ENCODE assay signal across 20 cellular contexts in genomic region chr20:33127422-33128097, GRCh38. TPM values are rescaled to one million over a fixed set of nuclear protein-coding genes. Genes with fewer than 3 reads are reported as not detected.
A peak's percentile ranks its signal among the peaks of the same experiment; 100 is the strongest.
DNase-seq lines count a peak whose midpoint lies in the region; ATAC-seq and TF ChIP-seq lines count a peak whose summit lies in the region.
"Had no signal": no experiment of that assay in that cellular context is flagged by ENCODE, and none has a peak within 500 bp of the region (broad histone marks: within the 10 kb centered on the region; RNA-seq: fewer than 3 reads in every experiment).

No MANE protein-coding gene starts in this region.

- 45 to 50% methylated on average over 4 of the region's 4 CpGs for WGBS in body of pancreas, 2 donors
- WGBS in right lobe of liver (ENCODE audit: insufficient coverage, low coverage, low lambda C conversion rate, missing lambda C conversion rate) = 47% methylated on average over 4 of the region's 4 CpGs

- H3K9me3 ChIP-seq in body of pancreas = no peaks in the 10 kb centered on the region
- no peaks in the 10 kb centered on the region for H3K9me3 ChIP-seq in right lobe of liver
- H3K9me3 ChIP-seq: BE2C, SJSA1 had no signal

- H3K36me3 ChIP-seq in body of pancreas (replicated peaks in 1 of 2; ENCODE audit: insufficient read depth in 1 of 2, low read depth in 2 of 2) (no peaks in the 10 kb centered on the region), right lobe of liver (no peaks in the 10 kb centered on the region)
- H3K36me3 ChIP-seq: BE2C, SJSA1 had no signal

- peak; percentile 59 for DNase-seq in ELF-1 (ENCODE audit: low read depth, low spot score)
- peak; percentile 48 for DNase-seq in NCI-H2029 (lab: John Stamatoyannopoulos, UW)
- DNase-seq in body of pancreas = peak in 1 of 4 donors; percentile 22
- no peak for DNase-seq in right lobe of liver
- DNase-seq in stimulated activated naive CD8-positive, alpha-beta T cell treated with anti-CD3 and anti-CD28 coated beads, Interleukin-15, Interleukin-2, amounts not matched to agents 100 U/mL and 50 U/mL, for 24 hours = no peak
- DNase-seq: BE2C; CD8-positive, alpha-beta T cell; DMS79 treated with DMSO at 0.1 percent for 48 hours; GF-D8; H9; MV-4-11; NCI-H1694 treated with DMSO at 0.1 percent for 48 hours; NCI-H2171 treated with DMSO at 0.1 percent for 48 hours; NCI-H510A treated with DMSO at 0.1 percent for 48 hours; PC-3; SW 1271 had no signal

- H3K27ac ChIP-seq in body of pancreas (peak overlapping the region in 2 of 4 donors; percentile 4 to 21), right lobe of liver (peak overlapping the region; percentile 63 to 77 (median 70))
- H3K27ac ChIP-seq: SJSA1 had no signal

- TF ChIP-seq CTCF in body of pancreas (IDR thresholded peaks at IDR 0.05) (no peak), right lobe of liver (IDR thresholded peaks at IDR 0.05) (no peak)

- ATAC-seq in body of pancreas (peak; percentile 72), right lobe of liver (peak; percentile 48 to 66 (median 56)), GM21526 (IDR thresholded peaks at IDR 0.05; ENCODE audit: low FRiP score, unreplicated experiment) (no peak), GM19455 (IDR thresholded peaks at IDR 0.05; ENCODE audit: unreplicated experiment) (no peak), esophagus mucosa (no peak)
- no peak for ATAC-seq in stimulated activated naive CD8-positive, alpha-beta T cell treated with anti-CD3 and anti-CD28 coated beads, Interleukin-15, Interleukin-2, amounts not matched to agents 100 U/mL and 50 U/mL, for 24 hours
- ATAC-seq: CD8-positive, alpha-beta T cell; PC-3 had no signal

- intact Hi-C loops in body of pancreas (cut with DNase I) (no loop called here), right lobe of liver (cut with DNase I) (no loop called here)

- no peaks in the 10 kb centered on the region for H3K27me3 ChIP-seq in body of pancreas
- H3K27me3 ChIP-seq in right lobe of liver = no peaks in the 10 kb centered on the region

- TF ChIP-seq POLR2A in body of pancreas (IDR thresholded peaks at IDR 0.05) (no peak), right lobe of liver (IDR thresholded peaks at IDR 0.05) (peak; percentile 24)

- H3K4me3 ChIP-seq in body of pancreas (no peak overlapping the region), right lobe of liver (no peak overlapping the region)
- H3K4me3 ChIP-seq: SJSA1 had no signal

- H3K4me1 ChIP-seq in body of pancreas (peaks cover 54% of the 10 kb centered on the region), right lobe of liver (peaks cover 0 to 45% (median 22%) of the 10 kb centered on the region in 4 donors)
- H3K4me1 ChIP-seq: BE2C, SJSA1 had no signal

RNA-seq across cellular contexts. Expression of gene BPIFA2, which starts 40.4 kb away (rescaled TPM):
- total RNA-seq in body of pancreas = not detected
- total RNA-seq in right lobe of liver = not detected
- not detected for total RNA-seq in esophagus mucosa
- total RNA-seq: CD8-positive, alpha-beta T cell; H9; PC-3; SJSA1 had no signal

RNA-seq across cellular contexts. Expression of gene BPIFB4, which starts 48.1 kb away (rescaled TPM):
- total RNA-seq in body of pancreas = not detected
- not detected for total RNA-seq in right lobe of liver
- not detected for total RNA-seq in esophagus mucosa
- total RNA-seq: CD8-positive, alpha-beta T cell; H9; PC-3; SJSA1 had no signal

Comparison
In these comparisons a context has a peak if more than half of its experiments do, and no peak if none do; other contexts are left out.
1. DNase-seq: peak in ELF-1 (single experiment) and NCI-H2029 (single experiment); none in right lobe of liver (0 of 3) and stimulated activated naive CD8-positive, alpha-beta T cell treated with anti-CD3 and anti-CD28 coated beads, Interleukin-15, Interleukin-2, amounts not matched to agents 100 U/mL and 50 U/mL, for 24 hours (single experiment).
2. ATAC-seq: peak in body of pancreas (single experiment) and right lobe of liver (4 of 4); none in GM21526 (single experiment), GM19455 (single experiment), stimulated activated naive CD8-positive, alpha-beta T cell treated with anti-CD3 and anti-CD28 coated beads, Interleukin-15, Interleukin-2, amounts not matched to agents 100 U/mL and 50 U/mL, for 24 hours (single experiment) and esophagus mucosa (single experiment).